Comparison of ENCODE assay signal across 8 cellular contexts in genomic region chr15:48644827-48645557, GRCh38. TPM values are rescaled to one million over a fixed set of nuclear protein-coding genes. Genes with fewer than 3 reads are reported as not detected.
DNase-seq lines count a peak whose midpoint lies in the region; ATAC-seq and TF ChIP-seq lines count a peak whose summit lies in the region.

No MANE protein-coding gene starts in this region.

- no peak for TF ChIP-seq POLR2A in erythroblast (IDR thresholded peaks at IDR 0.05; ENCODE audit: low read length)
- TF ChIP-seq POLR2A in tibial nerve (IDR thresholded peaks at IDR 0.05): no peak

- H3K36me3 Mint-ChIP-seq in mesothelial cell of epicardium: no peaks in the 10 kb centered on the region

- TF ChIP-seq CTCF in mesothelial cell of epicardium (IDR thresholded peaks at IDR 0.05; ENCODE audit: unreplicated experiment) (no peak), tibial nerve (IDR thresholded peaks at IDR 0.05) (peak in 1 of 5 experiments; percentile 12)

- TF ChIP-seq EP300 in tibial nerve (IDR thresholded peaks at IDR 0.05): peak in 1 of 2 donors; percentile 12

- H3K27me3 ChIP-seq in SJCRH30 (no peaks in the 10 kb centered on the region), tibial nerve (no peaks in the 10 kb centered on the region)

- 0% methylated on average over 5 to 27 of the region's 79 CpGs for WGBS in tibial nerve, 2 donors

- H3K4me3 Mint-ChIP-seq in mesothelial cell of epicardium: peak overlapping the region; percentile 72

- H3K36me3 ChIP-seq in SJCRH30: no peaks in the 10 kb centered on the region
- no peaks in the 10 kb centered on the region for H3K36me3 ChIP-seq in tibial nerve

- ATAC-seq in GM18867 (IDR thresholded peaks at IDR 0.05; ENCODE audit: unreplicated experiment) (peak; percentile 41), HG02973 (IDR thresholded peaks at IDR 0.05; ENCODE audit: unreplicated experiment) (peak; percentile 34)

- peak overlapping the region; percentile 91 for H3K27ac ChIP-seq in SJCRH30
- peak overlapping the region; percentile 77 to 95 (median 86) for H3K27ac ChIP-seq in tibial nerve

- peaks cover 24% of the 10 kb centered on the region for H3K4me1 Mint-ChIP-seq in mesothelial cell of epicardium

- H3K27me3 Mint-ChIP-seq in mesothelial cell of epicardium (ENCODE audit: low read depth): peaks cover 27% of the 10 kb centered on the region

- peak overlapping the region; percentile 43 for H3K27ac Mint-ChIP-seq in mesothelial cell of epicardium

- no peaks in the 10 kb centered on the region for H3K4me1 ChIP-seq in SJCRH30
- H3K4me1 ChIP-seq in tibial nerve: peaks cover 0 to 53% (median 11%) of the 10 kb centered on the region in 4 donors

- H3K9me3 ChIP-seq in SJCRH30 (replicated peaks) (no peaks in the 10 kb centered on the region), tibial nerve (no peaks in the 10 kb centered on the region)

- DNase-seq in Ammon's horn (ENCODE audit: low spot score) (peak; percentile 79), SJCRH30 (peak; percentile 80 to 81), erythroblast (lab: John Stamatoyannopoulos, UW) (peak; percentile 76 to 80), mesothelial cell of epicardium (ENCODE audit: low spot score in 2 of 2, unreplicated experiment in 2 of 2) (peak; percentile 27 to 75), tibial nerve (ENCODE audit: low spot score in 2 of 2) (no peak), NOMO-1 (lab: John Stamatoyannopoulos, UW; ENCODE audit: unreplicated experiment in 2 of 2) (no peak)

- no peaks in the 10 kb centered on the region for H3K9me3 Mint-ChIP-seq in mesothelial cell of epicardium

- H3K4me3 ChIP-seq in SJCRH30: peak overlapping the region; percentile 74
- peak overlapping the region; percentile 52 to 96 (median 84) for H3K4me3 ChIP-seq in tibial nerve

RNA-seq across cellular contexts. Expression of gene FBN1, which starts 0.5 kb away (rescaled TPM):
- 31.6 and 33.5 TPM in 2 replicates for total RNA-seq in SJCRH30 (2014; rRNA removed; shearing (Covaris generic))
- 60.3 to 67.9 TPM (median 62.6 TPM) in 3 replicates for total RNA-seq in mesothelial cell of epicardium
- 100 to 1,000 TPM; 144 to 293 (median 234) TPM for total RNA-seq in tibial nerve

Comparison
In these comparisons a context has a peak if more than half of its experiments do, and no peak if none do; other contexts are left out.
1. DNase-seq: peak in Ammon's horn (single experiment), SJCRH30 (2 of 2), erythroblast (2 of 2) and mesothelial cell of epicardium (2 of 2); none in tibial nerve (0 of 2) and NOMO-1 (0 of 2).